In genomic region chr16:1610071-1610840, GRCh38 we compare ENCODE assay signal across 8 cellular contexts. TPM values are rescaled to one million over a fixed set of nuclear protein-coding genes. Genes with fewer than 3 reads are reported as not detected.
DNase-seq lines count a peak whose midpoint lies in the region; ATAC-seq and TF ChIP-seq lines count a peak whose summit lies in the region.

No MANE protein-coding gene starts in this region.

- no peaks in the 10 kb centered on the region for H3K9me2 ChIP-seq in Karpas-422 (replicated peaks; ENCODE audit: insufficient read depth, low read length)

- peaks cover 12% of the 10 kb centered on the region; the same call in 1 of the 2 replicates for H4K20me1 ChIP-seq in Karpas-422 (ENCODE audit: insufficient read depth, low read depth, low read length)

- H3K79me2 ChIP-seq in Karpas-422 (ENCODE audit: low read length), result peaks cover 38% of the 10 kb centered on the region

- peaks cover 38% of the 10 kb centered on the region for H3K4me1 ChIP-seq in CD4-positive, CD25-positive, alpha-beta regulatory T cell (ENCODE audit: control insufficient read depth, insufficient read depth, low read length, poor library complexity, severe bottlenecking)
- H3K4me1 ChIP-seq in Karpas-422 (ENCODE audit: low read length), result peaks cover 28% of the 10 kb centered on the region

- H3K4me2 ChIP-seq in Karpas-422 (ENCODE audit: low read depth, low read length, poor library complexity, severe bottlenecking), result peak overlapping the region; percentile 91

- H3K36me3 Mint-ChIP-seq in CD4-positive, CD25-positive, alpha-beta regulatory T cell, result peaks cover 3% of the 10 kb centered on the region
- no peaks in the 10 kb centered on the region for H3K36me3 Mint-ChIP-seq in natural killer cell
- H3K36me3 Mint-ChIP-seq in stimulated activated memory B cell treated with anti-CD40 and anti-IgM and Interleukin-4, amounts not matched to agents 10 μg/mL and 1 μg/mL and 100 μg/mL, for 72 hours, result peaks cover 16% of the 10 kb centered on the region

- peaks cover 15 to 32% (median 19%) of the 10 kb centered on the region in 4 donors for H3K4me1 Mint-ChIP-seq in CD4-positive, CD25-positive, alpha-beta regulatory T cell
- peaks cover 22 to 32% of the 10 kb centered on the region in 2 donors for H3K4me1 Mint-ChIP-seq in natural killer cell
- H3K4me1 Mint-ChIP-seq in stimulated activated memory B cell treated with anti-CD40 and anti-IgM and Interleukin-4, amounts not matched to agents 10 μg/mL and 1 μg/mL and 100 μg/mL, for 72 hours, result peaks cover 42% of the 10 kb centered on the region

- H3K9me3 Mint-ChIP-seq in CD4-positive, CD25-positive, alpha-beta regulatory T cell, result peaks cover 0 to 5% (median 3%) of the 10 kb centered on the region in 7 donors
- peaks cover 0 to 3% of the 10 kb centered on the region in 2 donors for H3K9me3 Mint-ChIP-seq in natural killer cell
- no peaks in the 10 kb centered on the region for H3K9me3 Mint-ChIP-seq in stimulated activated memory B cell treated with anti-CD40 and anti-IgM and Interleukin-4, amounts not matched to agents 10 μg/mL and 1 μg/mL and 100 μg/mL, for 72 hours

- TF ChIP-seq CTCF in fibroblast of pulmonary artery (IDR thresholded peaks at IDR 0.05; ENCODE audit: low read length, missing control alignments), result no peak
- no peak for TF ChIP-seq CTCF in natural killer cell (IDR thresholded peaks at IDR 0.05)

- no peak overlapping the region for H3K4me3 ChIP-seq in CD4-positive, CD25-positive, alpha-beta regulatory T cell (ENCODE audit: low read depth, low read length)
- H3K4me3 ChIP-seq in Karpas-422 (ENCODE audit: low read length), result peak overlapping the region; percentile 72
- H3K4me3 ChIP-seq in fibroblast of pulmonary artery (replicated peaks; ENCODE audit: low read depth, low read length), result peak overlapping the region; percentile 60

- no peaks in the 10 kb centered on the region for H3K27me3 ChIP-seq in CD4-positive, CD25-positive, alpha-beta regulatory T cell (ENCODE audit: control insufficient read depth, insufficient read depth, low read length)
- no peaks in the 10 kb centered on the region for H3K27me3 ChIP-seq in Karpas-422 (ENCODE audit: low read length)

- intact Hi-C loops in natural killer cell (cut with micrococcal nuclease), result loop anchor here (5.0 to 10.0 kb wide), 2 partner anchors 65 to 97 kb away; partner anchors contain the start of genes JPT2 and MAPK8IP3

- ATAC-seq in CD4-positive, CD25-positive, alpha-beta regulatory T cell (ENCODE audit: low read depth in 2 of 2), result peak; percentile 43 to 45
- peak; percentile 28 for ATAC-seq in GM21423 (IDR thresholded peaks at IDR 0.05; ENCODE audit: unreplicated experiment)
- ATAC-seq in natural killer cell, result peak; percentile 57 to 58 (median 58)
- ATAC-seq in stimulated activated memory B cell treated with anti-CD40 and anti-IgM and Interleukin-4, amounts not matched to agents 10 μg/mL and 1 μg/mL and 100 μg/mL, for 72 hours, result peak; percentile 70

- H3K27ac Mint-ChIP-seq in CD4-positive, CD25-positive, alpha-beta regulatory T cell, result peak overlapping the region; percentile 69 to 97 (median 70)
- peak overlapping the region; percentile 85 to 91 for H3K27ac Mint-ChIP-seq in natural killer cell
- peak overlapping the region; percentile 89 for H3K27ac Mint-ChIP-seq in stimulated activated memory B cell treated with anti-CD40 and anti-IgM and Interleukin-4, amounts not matched to agents 10 μg/mL and 1 μg/mL and 100 μg/mL, for 72 hours

- peak overlapping the region; percentile 78 to 94 (median 90) for H3K4me3 Mint-ChIP-seq in CD4-positive, CD25-positive, alpha-beta regulatory T cell
- H3K4me3 Mint-ChIP-seq in natural killer cell, result peak overlapping the region; percentile 74
- H3K4me3 Mint-ChIP-seq in stimulated activated memory B cell treated with anti-CD40 and anti-IgM and Interleukin-4, amounts not matched to agents 10 μg/mL and 1 μg/mL and 100 μg/mL, for 72 hours, result peak overlapping the region; percentile 78

- peaks cover 15% of the 10 kb centered on the region for H3K27me3 Mint-ChIP-seq in CD4-positive, CD25-positive, alpha-beta regulatory T cell
- peaks cover 0 to 4% of the 10 kb centered on the region in 2 donors for H3K27me3 Mint-ChIP-seq in natural killer cell (ENCODE audit: low read depth in 2 of 2)
- peaks cover 6% of the 10 kb centered on the region for H3K27me3 Mint-ChIP-seq in stimulated activated memory B cell treated with anti-CD40 and anti-IgM and Interleukin-4, amounts not matched to agents 10 μg/mL and 1 μg/mL and 100 μg/mL, for 72 hours

- H3K27ac ChIP-seq in CD4-positive, CD25-positive, alpha-beta regulatory T cell (ENCODE audit: insufficient read depth, low read length, poor library complexity, severe bottlenecking), result peak overlapping the region; percentile 77
- no peak overlapping the region for H3K27ac ChIP-seq in Karpas-422 (ENCODE audit: low read length)

- peak; percentile 85 to 92 (median 91) for DNase-seq in CD4-positive, CD25-positive, alpha-beta regulatory T cell
- DNase-seq in Karpas-422, result peak; percentile 97
- DNase-seq in SHP77 treated with DMSO at 0.1 percent for 48 hours (lab: John Stamatoyannopoulos, UW), result peak; percentile 37
- DNase-seq in activated effector memory CD4-positive, alpha-beta T cell treated with Interleukin-2 at 50 U/mL for 16 hours, result peak; percentile 88
- DNase-seq in fibroblast of pulmonary artery (ENCODE audit: low read depth), result peak; percentile 85
- DNase-seq in natural killer cell, result peak; percentile 96

- H3K9ac ChIP-seq in Karpas-422 (ENCODE audit: low read length), result peak overlapping the region; percentile 78

- peak overlapping the region; percentile 47; the same call in 1 of the 2 replicates for H2AFZ ChIP-seq in Karpas-422 (ENCODE audit: low read length)

- peaks cover 0 to 8% of the 10 kb centered on the region in 2 experiments for H3K9me3 ChIP-seq in CD4-positive, CD25-positive, alpha-beta regulatory T cell (ENCODE audit: control insufficient read depth in 2 of 2, low read length in 2 of 2)
- no peaks in the 10 kb centered on the region for H3K9me3 ChIP-seq in Karpas-422 (ENCODE audit: low read length)

- H3K36me3 ChIP-seq in CD4-positive, CD25-positive, alpha-beta regulatory T cell (ENCODE audit: control insufficient read depth, insufficient read depth, low read length), result peaks cover 1% of the 10 kb centered on the region
- H3K36me3 ChIP-seq in Karpas-422 (ENCODE audit: insufficient read depth, low read length), result peaks cover under 1% of the 10 kb centered on the region; the same call in 1 of the 2 replicates

RNA-seq across cellular contexts. Expression of gene IFT140, which starts 1.6 kb away (rescaled TPM):
- 2.5 TPM for total RNA-seq in CD4-positive, CD25-positive, alpha-beta regulatory T cell
- polyA plus RNA-seq in CD4-positive, CD25-positive, alpha-beta regulatory T cell, result 1 to 10 TPM; 1.1 to 2.0 (median 1.5) TPM
- 13.6 and 16.1 TPM in 2 replicates for total RNA-seq in Karpas-422 (2014; rRNA removed; shearing (Covaris generic); ENCODE audit: low replicate concordance)
- 1 to 10 TPM; 6.5 to 8.9 (median 6.5) TPM for total RNA-seq in natural killer cell

RNA-seq across cellular contexts. Expression of gene CRAMP1, which starts 1.9 kb away (rescaled TPM):
- total RNA-seq in CD4-positive, CD25-positive, alpha-beta regulatory T cell, result 30.5 TPM
- polyA plus RNA-seq in CD4-positive, CD25-positive, alpha-beta regulatory T cell, result 1 to 10 TPM in 2 of 4 donors, under 1 TPM in 2; 0.49 to 1.6 (median 1.1) TPM
- 7.6 TPM in 2 replicates for total RNA-seq in Karpas-422 (2014; rRNA removed; shearing (Covaris generic); ENCODE audit: low replicate concordance)
- total RNA-seq in natural killer cell, result 10 to 100 TPM; 47.8 to 49.8 (median 49.6) TPM

Comparison
In these comparisons a context has a peak if more than half of its experiments do, and no peak if none do; other contexts are left out.
1. DNase-seq: peak in every context shown above with its lines; median percentile 97 in Karpas-422; 96 in natural killer cell; 91 in CD4-positive, CD25-positive, alpha-beta regulatory T cell; 88 in activated effector memory CD4-positive, alpha-beta T cell treated with Interleukin-2 at 50 U/mL for 16 hours; 85 in fibroblast of pulmonary artery; 37 in SHP77 treated with DMSO at 0.1 percent for 48 hours.